8 cellular contexts compared by ENCODE assay signal in genomic region chr22:30245985-30246901, GRCh38. TPM values are rescaled to one million over a fixed set of nuclear protein-coding genes. Genes with fewer than 3 reads are reported as not detected.
DNase-seq lines count a peak whose midpoint lies in the region; TF ChIP-seq lines count a peak whose summit lies in the region.

TSS of gene LIF (minus strand) at chr22:30246759. CDS start at chr22:30246695, 64 bp downstream.

- DNase-seq in G401 (ENCODE audit: low spot score) (no peak), NT2/D1 (ENCODE audit: low read depth, low spot score) (no peak), glutamatergic neuron (peak; percentile 53), trophoblast cell (no peak), NCI-H128 (lab: John Stamatoyannopoulos, UW; ENCODE audit: unreplicated experiment) (no peak), NCI-H774 (lab: John Stamatoyannopoulos, UW) (no peak)
- peak; percentile 38 for DNase-seq in activated T-helper 9 cell treated with anti-CD3 and anti-CD28 coated beads, Interleukin-2, amount 50 U/mL, for 16 hours (ENCODE audit: low read depth)
- DNase-seq in NK-92 treated with Interleukin-12 subunit alpha and Interleukin-12 subunit beta, amount 100 ng/mL, for 24 hours (lab: John Stamatoyannopoulos, UW): no peak

- peak within 1 kb of the TSS; percentile 14 for H2AFZ ChIP-seq in trophoblast cell (ENCODE audit: insufficient read depth, low read length, poor library complexity)

- H3K27ac Mint-ChIP-seq in glutamatergic neuron (ENCODE audit: unreplicated experiment): peak within 1 kb of the TSS; percentile 28

- H2BK120ac ChIP-seq in trophoblast cell (ENCODE audit: insufficient read depth, low read length, poor library complexity): peak within 1 kb of the TSS; percentile 67

- H4K91ac ChIP-seq in trophoblast cell (ENCODE audit: low read depth, low read length): peak within 1 kb of the TSS; percentile 96

- H4K8ac ChIP-seq in trophoblast cell (ENCODE audit: low read depth, low read length): peak within 1 kb of the TSS; percentile 54

- H3K4ac ChIP-seq in trophoblast cell (ENCODE audit: low read depth, low read length): peak within 1 kb of the TSS; percentile 38

- H3K14ac ChIP-seq in trophoblast cell (ENCODE audit: low read length): peak within 1 kb of the TSS; percentile 71

- H3K4me3 ChIP-seq in NT2/D1 (ENCODE audit: insufficient read length, low read depth) (peak within 1 kb of the TSS; percentile 46), trophoblast cell (ENCODE audit: low read depth, low read length) (peak within 1 kb of the TSS; percentile 58)

- H3K18ac ChIP-seq in trophoblast cell (ENCODE audit: low read length): peak within 1 kb of the TSS; percentile 91

- peaks cover 10% of the 10 kb centered on the region for H3K27me3 Mint-ChIP-seq in glutamatergic neuron (ENCODE audit: unreplicated experiment)

- no peaks in the 10 kb centered on the region for H3K4me1 Mint-ChIP-seq in glutamatergic neuron (ENCODE audit: low read depth, unreplicated experiment)

- H3K36me3 ChIP-seq in NT2/D1 (ENCODE audit: insufficient read depth, insufficient read length, low read length) (peaks cover 32% of the 10 kb centered on the region), trophoblast cell (ENCODE audit: control insufficient read depth in 1 of 2, insufficient read depth in 2 of 2, low read length in 2 of 2) (peaks cover 0 to 3% of the 10 kb centered on the region in 2 experiments)

- peak within 1 kb of the TSS; percentile 46 for H2BK12ac ChIP-seq in trophoblast cell (ENCODE audit: low read length)

- no peak for TF ChIP-seq CTCF in glutamatergic neuron (IDR thresholded peaks at IDR 0.05; ENCODE audit: partially characterized antibody, unreplicated experiment)

- in situ Hi-C loops in G401 (cut with HindIII; ENCODE audit: low sequenced_read_pairs): no loop called here

- peak within 1 kb of the TSS; percentile 95 for H3K4me3 Mint-ChIP-seq in glutamatergic neuron (ENCODE audit: unreplicated experiment)

- H3K23ac ChIP-seq in trophoblast cell (ENCODE audit: low read length): no peak within 1 kb of the TSS

- peaks cover 4% of the 10 kb centered on the region for H3K9me3 Mint-ChIP-seq in glutamatergic neuron (ENCODE audit: unreplicated experiment)

- H2AK5ac ChIP-seq in trophoblast cell (ENCODE audit: low read length): peak within 1 kb of the TSS; percentile 56

- peaks cover 14% of the 10 kb centered on the region for H3K27me3 ChIP-seq in NT2/D1 (ENCODE audit: insufficient read depth, insufficient read length)
- H3K27me3 ChIP-seq in trophoblast cell (ENCODE audit: insufficient read depth, low read length): no peaks in the 10 kb centered on the region

- H2BK5ac ChIP-seq in trophoblast cell (ENCODE audit: low read depth, low read length, poor library complexity): peak within 1 kb of the TSS; percentile 61

- WGBS in trophoblast cell (ENCODE audit: extremely low coverage, insufficient coverage, insufficient read length): no CpG with 5 or more reads among the region's 65 CpGs

- no peaks in the 10 kb centered on the region for H3K36me3 Mint-ChIP-seq in glutamatergic neuron (ENCODE audit: unreplicated experiment)

- peak within 1 kb of the TSS; percentile 77 for H3K9ac ChIP-seq in NT2/D1 (ENCODE audit: insufficient read length, low read depth)
- no peak within 1 kb of the TSS for H3K9ac ChIP-seq in trophoblast cell (ENCODE audit: low read length)

- no peak within 1 kb of the TSS for H4K12ac ChIP-seq in trophoblast cell (ENCODE audit: low read depth, low read length)

- peak within 1 kb of the TSS; percentile 78 for H3K4me2 ChIP-seq in trophoblast cell (ENCODE audit: low read length)

- H3K9me3 ChIP-seq in NT2/D1 (ENCODE audit: insufficient read depth, low read length) (no peaks in the 10 kb centered on the region), trophoblast cell (ENCODE audit: insufficient read depth, low read depth, low read length) (peaks cover 2% of the 10 kb centered on the region)

- H3K79me2 ChIP-seq in trophoblast cell (ENCODE audit: control insufficient read depth, insufficient read depth, low read length, poor library complexity): no peaks in the 10 kb centered on the region

- H3K27ac ChIP-seq in trophoblast cell (ENCODE audit: low read depth, low read length): no peak within 1 kb of the TSS

- peaks cover 24% of the 10 kb centered on the region for H3K4me1 ChIP-seq in NT2/D1 (ENCODE audit: insufficient read depth, insufficient read length)
- H3K4me1 ChIP-seq in trophoblast cell (ENCODE audit: control insufficient read depth in 1 of 2, insufficient read depth in 2 of 2, low read length in 2 of 2): peaks cover 12 to 31% of the 10 kb centered on the region in 2 experiments

- H3K79me1 ChIP-seq in trophoblast cell (ENCODE audit: low read length): peaks cover 17% of the 10 kb centered on the region

RNA-seq across cellular contexts. Expression of gene LIF, which starts in this region (rescaled TPM):
- 24.5 and 36.5 TPM in 2 replicates for total RNA-seq in G401 (2014; rRNA removed; shearing (Covaris generic))
- 0.29 TPM for total RNA-seq in glutamatergic neuron (ENCODE audit: unreplicated experiment)
- polyA plus RNA-seq in trophoblast cell (2013): 1.2 and 1.4 TPM in 2 replicates

Comparison
In these comparisons a context has a peak if more than half of its experiments do, and no peak if none do; other contexts are left out.
1. RNA of gene LIF (total RNA-seq): 24.5 to 36.5 TPM in G401; 0.29 TPM in glutamatergic neuron (single experiment); every median in the first group is over 10 times any median in the second.
2. Peak in DNase-seq in glutamatergic neuron; RNA of the gene not detected or under 1 TPM.